Comparison of ENCODE assay signal across 1 cellular context in the genomic region with DNA sequence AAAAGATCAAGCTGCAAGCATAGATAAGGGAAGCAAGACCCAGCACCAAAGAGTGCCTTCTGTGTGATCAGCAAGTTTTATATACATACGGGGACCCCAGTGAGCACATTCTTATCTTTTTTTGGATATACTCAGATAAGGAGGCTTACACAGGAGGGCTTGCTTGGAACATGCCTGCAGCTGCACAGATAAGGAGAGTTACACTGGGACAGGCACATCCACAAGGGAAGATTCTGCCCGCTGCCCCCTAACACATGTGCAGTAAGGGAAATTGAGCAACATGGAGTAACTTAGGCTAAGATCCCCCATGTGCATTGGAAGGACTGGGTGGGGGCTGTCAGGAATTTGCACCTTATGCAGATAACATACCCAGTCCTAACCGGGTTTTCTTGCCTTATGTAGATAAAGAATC.
TF ChIP-seq lines count a peak whose summit lies in the region.

No MANE protein-coding gene starts in this region.

TF ChIP-seq in H1, 55 proteins besides CTCF, POLR2A, EP300 and RAD21 (continued from another document):
- TF ChIP-seq, protein P1, sequence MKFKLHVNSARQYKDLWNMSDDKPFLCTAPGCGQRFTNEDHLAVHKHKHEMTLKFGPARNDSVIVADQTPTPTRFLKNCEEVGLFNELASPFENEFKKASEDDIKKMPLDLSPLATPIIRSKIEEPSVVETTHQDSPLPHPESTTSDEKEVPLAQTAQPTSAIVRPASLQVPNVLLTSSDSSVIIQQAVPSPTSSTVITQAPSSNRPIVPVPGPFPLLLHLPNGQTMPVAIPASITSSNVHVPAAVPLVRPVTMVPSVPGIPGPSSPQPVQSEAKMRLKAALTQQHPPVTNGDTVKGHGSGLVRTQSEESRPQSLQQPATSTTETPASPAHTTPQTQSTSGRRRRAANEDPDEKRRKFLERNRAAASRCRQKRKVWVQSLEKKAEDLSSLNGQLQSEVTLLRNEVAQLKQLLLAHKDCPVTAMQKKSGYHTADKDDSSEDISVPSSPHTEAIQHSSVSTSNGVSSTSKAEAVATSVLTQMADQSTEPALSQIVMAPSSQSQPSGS (IDR thresholded peaks at IDR 0.05; ENCODE audit: low read length), result no peak
